Comparison of ENCODE assay signal across 17 cellular contexts in the genomic region with DNA sequence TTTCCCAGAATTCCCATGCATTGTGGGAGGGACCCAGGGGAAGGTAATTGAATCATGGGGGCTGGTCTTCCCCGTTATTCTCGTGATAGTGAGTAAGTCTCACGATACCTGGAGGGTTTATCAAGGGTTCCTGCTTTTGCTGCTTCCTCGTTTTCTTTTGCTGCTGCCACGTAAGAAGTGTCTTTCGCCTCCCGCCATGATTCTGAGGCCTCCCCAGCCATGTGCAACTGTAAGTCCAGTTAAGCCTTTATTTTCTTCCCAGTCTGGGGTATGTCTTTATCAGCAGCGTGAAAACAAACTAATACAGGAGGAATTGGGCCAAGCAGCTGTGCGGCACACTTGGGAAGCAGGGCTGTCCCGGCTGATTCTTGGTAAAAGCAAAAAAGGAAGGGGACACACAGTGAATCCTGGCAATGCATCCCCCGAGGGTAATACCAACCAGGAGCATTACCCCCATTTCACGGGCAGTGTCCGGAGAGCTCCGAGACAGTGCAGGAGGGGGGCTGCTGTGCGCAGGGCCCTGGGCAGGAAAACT.
DNase-seq lines count a peak whose midpoint lies in the region; ATAC-seq, FAIRE-seq and TF ChIP-seq lines count a peak whose summit lies in the region.
"Had no signal": no experiment of that assay in that cellular context is flagged by ENCODE, and none has a peak within 500 bp of the region (broad histone marks: within the 10 kb centered on the region; RNA-seq: fewer than 3 reads in every experiment).

No MANE protein-coding gene starts in this region.

- H3K4me1 Mint-ChIP-seq in Calu3 (ENCODE audit: low read depth, unreplicated experiment): peaks cover 11% of the 10 kb centered on the region
- H3K4me1 Mint-ChIP-seq in activated CD8-positive, alpha-beta T cell treated with anti-CD3 and anti-CD28 coated beads, Interleukin-2, amount 10 ng/mL, durations not matched to agents 7 days and 5 days (ENCODE audit: low read depth): peaks cover 33% of the 10 kb centered on the region

- H3K9me3 ChIP-seq in Karpas-422 (ENCODE audit: low read length) (no peaks in the 10 kb centered on the region), keratinocyte (ENCODE audit: control insufficient read depth, low read depth, low read length) (no peaks in the 10 kb centered on the region), prostate gland (no peaks in the 10 kb centered on the region)
- H3K9me3 ChIP-seq: BE2C, SK-N-SH had no signal

- H3K9ac ChIP-seq in Karpas-422 (ENCODE audit: low read length) (peak overlapping the region; percentile 90), keratinocyte (ENCODE audit: control insufficient read depth, extremely low read depth, insufficient read depth, low read length) (peak overlapping the region; percentile 24)
- H3K9ac ChIP-seq: KMS-11, SK-N-SH had no signal

- H3K4me2 ChIP-seq in Karpas-422 (ENCODE audit: low read depth, low read length, poor library complexity, severe bottlenecking) (peak overlapping the region; percentile 78), keratinocyte (ENCODE audit: control insufficient read depth, extremely low read depth, insufficient read depth, low read depth, low read length) (peak overlapping the region; percentile 45)
- H3K4me2 ChIP-seq: GM23338, KMS-11, SK-N-SH had no signal

- H3K4me3 ChIP-seq in Karpas-422 (ENCODE audit: low read length): peak overlapping the region; percentile 89
- H3K4me3 ChIP-seq in keratinocyte (ENCODE audit: control insufficient read depth in 2 of 3, extremely low read depth in 1 of 3, insufficient read depth in 2 of 3, low read depth in 1 of 3, low read length in 3 of 3): no peak overlapping the region
- no peak overlapping the region for H3K4me3 ChIP-seq in prostate gland
- H3K4me3 ChIP-seq: GM12878, GM23338 had no signal

- intact Hi-C loops in Calu3 (cut with micrococcal nuclease; ENCODE audit: unreplicated experiment): no loop called here
- intact Hi-C loops in prostate gland (cut with DNase I): no loop called here

- TF ChIP-seq CTCF in Calu3 (IDR thresholded peaks at IDR 0.05; ENCODE audit: unreplicated experiment) (no peak), keratinocyte (optimal IDR thresholded peaks at IDR 0.05 in 1 of 3, IDR thresholded peaks at IDR 0.05 in 1 of 3, conservative IDR thresholded peaks at IDR 0.05 in 1 of 3; ENCODE audit: extremely low read depth in 1 of 3, insufficient read depth in 2 of 3, low read length in 3 of 3) (no peak), prostate gland (IDR thresholded peaks at IDR 0.05) (no peak)

- DNase-seq in Calu3 (peak; percentile 38), Karpas-422 (peak; percentile 84), RPMI8226 (peak; percentile 74), keratinocyte (ENCODE audit: low read depth, low spot score) (no peak), HuH-7.5 (ENCODE audit: low spot score) (no peak), prostate gland (ENCODE audit: low spot score) (no peak)
- no peak for DNase-seq in activated CD8-positive, alpha-beta T cell treated with anti-CD3 and anti-CD28 coated beads, Interleukin-2, amount 10 ng/mL, durations not matched to agents 7 days and 5 days
- DNase-seq: BE2C; CD8-positive, alpha-beta T cell; NCI-H2029 treated with DMSO at 0.1 percent for 48 hours; NCI-H510A treated with DMSO at 0.1 percent for 48 hours; SK-N-SH; T-helper 1 cell had no signal

- no peak for ATAC-seq in activated CD8-positive, alpha-beta T cell treated with anti-CD3 and anti-CD28 coated beads, Interleukin-2, amount 10 ng/mL, durations not matched to agents 7 days and 5 days
- ATAC-seq: CD8-positive, alpha-beta T cell; GM12878; GM23338 had no signal

- POLR2A ChIA-PET in activated CD8-positive, alpha-beta T cell treated with anti-CD3 and anti-CD28 coated beads, Interleukin-2, amount 10 ng/mL, durations not matched to agents 7 days and 5 days (lab: Charles Lee): no interaction called here

- no peaks in the 10 kb centered on the region for H3K9me1 ChIP-seq in keratinocyte (ENCODE audit: control insufficient read depth, extremely low read depth, insufficient read depth, low read length)

- no peaks in the 10 kb centered on the region for H3K27me3 ChIP-seq in Karpas-422 (ENCODE audit: low read length)
- no peaks in the 10 kb centered on the region for H3K27me3 ChIP-seq in keratinocyte (ENCODE audit: control insufficient read depth, extremely low read depth, insufficient read depth, low read length)
- H3K27me3 ChIP-seq in prostate gland (replicated peaks; ENCODE audit: insufficient read depth): no peaks in the 10 kb centered on the region
- H3K27me3 ChIP-seq: BE2C had no signal

- peak overlapping the region; percentile 79 for H3K27ac Mint-ChIP-seq in Calu3 (ENCODE audit: unreplicated experiment)
- H3K27ac Mint-ChIP-seq in activated CD8-positive, alpha-beta T cell treated with anti-CD3 and anti-CD28 coated beads, Interleukin-2, amount 10 ng/mL, durations not matched to agents 7 days and 5 days: no peak overlapping the region
- H3K27ac Mint-ChIP-seq: CD8-positive, alpha-beta T cell; GM23338 had no signal

- H3K79me2 ChIP-seq in Karpas-422 (ENCODE audit: low read length) (peaks cover 46% of the 10 kb centered on the region), keratinocyte (ENCODE audit: control insufficient read depth, insufficient read depth, low read length) (no peaks in the 10 kb centered on the region)

- H3K9me2 ChIP-seq in Karpas-422 (replicated peaks; ENCODE audit: insufficient read depth, low read length): no peaks in the 10 kb centered on the region
- H3K9me2 ChIP-seq: SK-N-SH had no signal

- TSS peak; percentile 72 for BruUV-seq in Calu3 (replicated peaks; lab: Mats Ljungman, UMichigan)

- dilution Hi-C loops in keratinocyte (cut with MboI; ENCODE audit: extremely low pct_ligation_motif_present, low sequenced_read_pairs): no loop called here

- TF ChIP-seq POLR2A in prostate gland (IDR thresholded peaks at IDR 0.05): no peak

- 0 out of 2 replicates have a peak overlapping the region, but pooled peaks have one; percentile 23 for H2AFZ ChIP-seq in Karpas-422 (ENCODE audit: low read length)
- no peak overlapping the region for H2AFZ ChIP-seq in keratinocyte (ENCODE audit: control insufficient read depth, low read length)
- H2AFZ ChIP-seq: GM23338 had no signal

- peaks cover 32% of the 10 kb centered on the region for H3K36me3 Mint-ChIP-seq in Calu3 (ENCODE audit: insufficient read depth, unreplicated experiment)
- no peaks in the 10 kb centered on the region for H3K36me3 Mint-ChIP-seq in activated CD8-positive, alpha-beta T cell treated with anti-CD3 and anti-CD28 coated beads, Interleukin-2, amount 10 ng/mL, durations not matched to agents 7 days and 5 days (ENCODE audit: low read depth)
- H3K36me3 Mint-ChIP-seq: CD8-positive, alpha-beta T cell had no signal

- CTCF ChIA-PET in Calu3 (lab: Charles Lee): no interaction called here
- CTCF ChIA-PET in activated CD8-positive, alpha-beta T cell treated with anti-CD3 and anti-CD28 coated beads, Interleukin-2, amount 10 ng/mL, durations not matched to agents 7 days and 5 days (lab: Charles Lee): no interaction called here

- H3K4me1 ChIP-seq in Karpas-422 (ENCODE audit: low read length) (peaks cover 10% of the 10 kb centered on the region), keratinocyte (ENCODE audit: control insufficient read depth, extremely low read depth, insufficient read depth, low read length) (peaks cover 10% of the 10 kb centered on the region), prostate gland (replicated peaks) (peaks cover 7% of the 10 kb centered on the region)
- H3K4me1 ChIP-seq: BE2C had no signal

- H3K27me3 Mint-ChIP-seq in Calu3 (ENCODE audit: unreplicated experiment): no peaks in the 10 kb centered on the region
- no peaks in the 10 kb centered on the region for H3K27me3 Mint-ChIP-seq in activated CD8-positive, alpha-beta T cell treated with anti-CD3 and anti-CD28 coated beads, Interleukin-2, amount 10 ng/mL, durations not matched to agents 7 days and 5 days (ENCODE audit: low read depth)

- peak overlapping the region; percentile 65 for H3K4me3 Mint-ChIP-seq in Calu3 (ENCODE audit: low read depth, unreplicated experiment)
- no peak overlapping the region for H3K4me3 Mint-ChIP-seq in activated CD8-positive, alpha-beta T cell treated with anti-CD3 and anti-CD28 coated beads, Interleukin-2, amount 10 ng/mL, durations not matched to agents 7 days and 5 days
- H3K4me3 Mint-ChIP-seq: CD8-positive, alpha-beta T cell; GM23338 had no signal

- 92% methylated on average over 15 of the region's 15 CpGs for WGBS in prostate gland

- peaks cover 24% of the 10 kb centered on the region; the same call in 1 of the 2 replicates for H4K20me1 ChIP-seq in Karpas-422 (ENCODE audit: insufficient read depth, low read depth, low read length)
- no peaks in the 10 kb centered on the region for H4K20me1 ChIP-seq in keratinocyte (ENCODE audit: control insufficient read depth, extremely low read depth, insufficient read depth, low read length)

- no peaks in the 10 kb centered on the region for H3K9me3 Mint-ChIP-seq in Calu3 (ENCODE audit: low read depth, unreplicated experiment)
- H3K9me3 Mint-ChIP-seq in activated CD8-positive, alpha-beta T cell treated with anti-CD3 and anti-CD28 coated beads, Interleukin-2, amount 10 ng/mL, durations not matched to agents 7 days and 5 days (ENCODE audit: insufficient read depth): no peaks in the 10 kb centered on the region
- H3K9me3 Mint-ChIP-seq: CD8-positive, alpha-beta T cell; GM23338 had no signal

- H3K27ac ChIP-seq in Karpas-422 (ENCODE audit: low read length) (no peak overlapping the region), keratinocyte (ENCODE audit: control insufficient read depth, insufficient read depth, low read length) (peak overlapping the region; percentile 37), prostate gland (no peak overlapping the region)
- H3K27ac ChIP-seq: HL-60 had no signal

- no peak for FAIRE-seq in keratinocyte (lab: Jason Lieb, UNC)
- FAIRE-seq: GM12878 had no signal

- H3K36me3 ChIP-seq in Karpas-422 (ENCODE audit: insufficient read depth, low read length): no peaks in the 10 kb centered on the region; the same call in 1 of the 2 replicates
- H3K36me3 ChIP-seq in keratinocyte (ENCODE audit: control insufficient read depth in 2 of 2, extremely low read depth in 1 of 2, insufficient read depth in 2 of 2, low read length in 2 of 2): peaks cover 0 to 2% of the 10 kb centered on the region in 2 experiments
- H3K36me3 ChIP-seq in prostate gland: no peaks in the 10 kb centered on the region

Comparison
In these comparisons a context has a peak if more than half of its experiments do, and no peak if none do; other contexts are left out.
1. DNase-seq: peak in Calu3 (single experiment), Karpas-422 (single experiment) and RPMI8226 (single experiment); none in keratinocyte (single experiment), activated CD8-positive, alpha-beta T cell treated with anti-CD3 and anti-CD28 coated beads, Interleukin-2, amount 10 ng/mL, durations not matched to agents 7 days and 5 days (single experiment), HuH-7.5 (single experiment) and prostate gland (single experiment).